13 cellular contexts compared by ENCODE assay signal in genomic region chr18:70291295-70291574, GRCh38. TPM values are rescaled to one million over a fixed set of nuclear protein-coding genes. Genes with fewer than 3 reads are reported as not detected.
DNase-seq lines count a peak whose midpoint lies in the region; ATAC-seq, FAIRE-seq and TF ChIP-seq lines count a peak whose summit lies in the region.
"Had no signal": no experiment of that assay in that cellular context is flagged by ENCODE, and none has a peak within 500 bp of the region (broad histone marks: within the 10 kb centered on the region; RNA-seq: fewer than 3 reads in every experiment).

No MANE protein-coding gene starts in this region.

- no peak for TF ChIP-seq RAD21 in K562 (CRISPR knock-in tag; conservative IDR thresholded peaks at IDR 0.05 in 1 of 2, IDR thresholded peaks at IDR 0.05 in 1 of 2)

- H3K4me1 ChIP-seq in K562 (replicated peaks in 1 of 2; ENCODE audit: control insufficient read depth in 2 of 2, insufficient read depth in 2 of 2, low read length in 2 of 2) = peaks cover 15 to 33% of the 10 kb centered on the region in 2 experiments; a peak in 4 of 5 replicates
- H3K4me1 ChIP-seq in colonic mucosa = peaks cover 19% of the 10 kb centered on the region

- intact Hi-C loops in Calu3 (cut with micrococcal nuclease; ENCODE audit: unreplicated experiment) = loop anchor here (5.0 kb wide), 2 partner anchors 46 to 131 kb away; no protein-coding TSS in a partner anchor
- intact Hi-C loops in K562 (cut with micrococcal nuclease) = loop anchor here (10.0 kb wide), 1 partner anchor 74 kb away; no protein-coding TSS in a partner anchor
- intact Hi-C loops in colonic mucosa (cut with DNase I) = no loop called here

- peak overlapping the region; percentile 81; the same call in 1 of the 2 replicates for H3K4me2 ChIP-seq in K562 (ENCODE audit: insufficient read depth, low read length)

- H3K9me3 Mint-ChIP-seq in Calu3 (ENCODE audit: low read depth, unreplicated experiment) = no peaks in the 10 kb centered on the region
- no peaks in the 10 kb centered on the region for H3K9me3 Mint-ChIP-seq in mesothelial cell of epicardium
- H3K9me3 Mint-ChIP-seq: IgD-negative memory B cell; stimulated activated naive B cell treated with anti-CD40 and anti-IgM and Interleukin-4, amounts not matched to agents 10 μg/mL and 1 μg/mL and 100 μg/mL, for 72 hours had no signal

- H3K36me3 ChIP-seq in K562 (ENCODE audit: control insufficient read depth, insufficient read depth, low read length) (no peaks in the 10 kb centered on the region; the same call in 2 of the 3 replicates), colonic mucosa (no peaks in the 10 kb centered on the region)

- H4K20me1 ChIP-seq in K562 (replicated peaks; ENCODE audit: control insufficient read depth, insufficient read depth, low read length) = peaks cover 8% of the 10 kb centered on the region

- H3K79me2 ChIP-seq in K562 (ENCODE audit: control insufficient read depth, insufficient read depth, low read length) = peaks cover 66% of the 10 kb centered on the region

- no peak for TF ChIP-seq POLR2A in K562 (conservative IDR thresholded peaks at IDR 0.05)

- POLR2A ChIA-PET in AG04449 (lab: Yijun Ruan, JAX) = no interaction called here
- POLR2A ChIA-PET in K562 (lab: Yijun Ruan, JAX) = no interaction called here

- H3K36me3 Mint-ChIP-seq in Calu3 (ENCODE audit: insufficient read depth, unreplicated experiment) = peaks cover 58% of the 10 kb centered on the region
- no peaks in the 10 kb centered on the region for H3K36me3 Mint-ChIP-seq in mesothelial cell of epicardium
- H3K36me3 Mint-ChIP-seq: IgD-negative memory B cell; stimulated activated naive B cell treated with anti-CD40 and anti-IgM and Interleukin-4, amounts not matched to agents 10 μg/mL and 1 μg/mL and 100 μg/mL, for 72 hours had no signal

- H3K4me3 Mint-ChIP-seq in Calu3 (ENCODE audit: low read depth, unreplicated experiment) = peak overlapping the region; percentile 77
- peak overlapping the region; percentile 97 for H3K4me3 Mint-ChIP-seq in mesothelial cell of epicardium

- H3K4me3 ChIP-seq in AG04449 (ENCODE audit: low read depth, low read length) (peak overlapping the region; percentile 21), K562 (no peak overlapping the region; the same call in 1 of the 2 replicates), colonic mucosa (no peak overlapping the region)
- H3K4me3 ChIP-seq: body of pancreas had no signal

- in situ Hi-C loops in K562 (cut with MboI) = no loop called here

- ATAC-seq in K562 = peak; percentile 5; the same call in 2 of the 3 replicates
- no peak for ATAC-seq in GM21825 (IDR thresholded peaks at IDR 0.05; ENCODE audit: unreplicated experiment)
- ATAC-seq: body of pancreas; stimulated activated naive B cell treated with anti-CD40 and anti-IgM and Interleukin-4, amounts not matched to agents 10 μg/mL and 1 μg/mL and 100 μg/mL, for 72 hours had no signal

- H3K9me1 ChIP-seq in K562 (ENCODE audit: control insufficient read depth, insufficient read depth, low read length) = no peaks in the 10 kb centered on the region

- no peak overlapping the region for H2AFZ ChIP-seq in K562 (ENCODE audit: low read depth, low read length)

- H3K27ac Mint-ChIP-seq in Calu3 (ENCODE audit: unreplicated experiment) = peak overlapping the region; percentile 89
- peak overlapping the region; percentile 99 for H3K27ac Mint-ChIP-seq in mesothelial cell of epicardium
- H3K27ac Mint-ChIP-seq: IgD-negative memory B cell; stimulated activated naive B cell treated with anti-CD40 and anti-IgM and Interleukin-4, amounts not matched to agents 10 μg/mL and 1 μg/mL and 100 μg/mL, for 72 hours had no signal

- TF ChIP-seq EP300 in K562 (IDR thresholded peaks at IDR 0.05; ENCODE audit: low read length) = no peak

- TF ChIP-seq CTCF in AG04449 (IDR thresholded peaks at IDR 0.05; ENCODE audit: insufficient read depth, low read length, missing control alignments) (no peak), Calu3 (IDR thresholded peaks at IDR 0.05; ENCODE audit: unreplicated experiment) (no peak), K562 (IDR thresholded peaks at IDR 0.05 in 2 of 3, conservative IDR thresholded peaks at IDR 0.05 in 1 of 3; ENCODE audit: insufficient read depth in 2 of 3, low read depth in 1 of 3, low read length in 3 of 3) (no peak), mesothelial cell of epicardium (IDR thresholded peaks at IDR 0.05; ENCODE audit: unreplicated experiment) (no peak), colonic mucosa (IDR thresholded peaks at IDR 0.05) (no peak)

- no TSS peak for BruUV-seq in Calu3 (replicated peaks; lab: Mats Ljungman, UMichigan)
- BruUV-seq in K562 (replicated peaks; lab: Mats Ljungman, UMichigan) = no TSS peak

- WGBS in K562 (ENCODE audit: insufficient coverage, low coverage, missing lambda C conversion rate) = 17% methylated on average over 2 of the region's 2 CpGs

- H3K9me3 ChIP-seq in K562 (replicated peaks; ENCODE audit: control insufficient read depth, insufficient read depth, low read depth, low read length) (no peaks in the 10 kb centered on the region), colonic mucosa (no peaks in the 10 kb centered on the region)
- H3K9me3 ChIP-seq: body of pancreas had no signal

- H3K4me1 Mint-ChIP-seq in Calu3 (ENCODE audit: low read depth, unreplicated experiment) (peaks cover 76% of the 10 kb centered on the region), mesothelial cell of epicardium (peaks cover 57% of the 10 kb centered on the region)

- CTCF ChIA-PET in AG04449 (lab: Yijun Ruan, JAX) = interaction anchor here (1.4 kb wide), 1 partner anchor 142 kb away, joined by 4 read pairs; no protein-coding TSS in a partner anchor
- CTCF ChIA-PET in Calu3 (lab: Charles Lee) = no interaction called here
- CTCF ChIA-PET in K562 (lab: Yijun Ruan, JAX; ENCODE audit: low intra/inter-chr PET ratio) = no interaction called here

- no peaks in the 10 kb centered on the region for H3K27me3 Mint-ChIP-seq in Calu3 (ENCODE audit: unreplicated experiment)
- no peaks in the 10 kb centered on the region for H3K27me3 Mint-ChIP-seq in mesothelial cell of epicardium (ENCODE audit: low read depth)

- DNase-seq in AG04449 (ENCODE audit: low read depth, low spot score) = no peak
- no peak for DNase-seq in Calu3
- DNase-seq in K562 (ENCODE audit: extremely low read depth in 1 of 4, low spot score in 3 of 4) = peak in 1 of 4 experiments; percentile 24
- DNase-seq in mesothelial cell of epicardium (ENCODE audit: low spot score in 2 of 2, unreplicated experiment in 2 of 2) = no peak
- no peak for DNase-seq in NCI-H1105 (lab: John Stamatoyannopoulos, UW)
- DNase-seq in GDM1 (lab: John Stamatoyannopoulos, UW) = no peak
- no peak for DNase-seq in colonic mucosa
- DNase-seq: body of pancreas; NCI-H2029; stimulated activated CD4-positive, alpha-beta T cell treated with anti-CD3 and anti-CD28 coated beads, Interleukin-1b, Interleukin-23, amount 100 ng/mL, for 48 hours; stimulated activated naive B cell treated with anti-CD40 and anti-IgM and Interleukin-4, amounts not matched to agents 10 μg/mL and 1 μg/mL and 100 μg/mL, for 72 hours had no signal

- FAIRE-seq in K562 (lab: Jason Lieb, UNC) = no peak

- no peak overlapping the region for H3K27ac ChIP-seq in K562 (ENCODE audit: extremely low read depth, low read depth, low read length)
- no peak overlapping the region for H3K27ac ChIP-seq in colonic mucosa

- H3K9ac ChIP-seq in K562 (ENCODE audit: insufficient read depth in 1 of 2, low read depth in 2 of 2, low read length in 2 of 2) = no peak overlapping the region
- peak overlapping the region in 1 of 2 donors; percentile 82 for H3K9ac ChIP-seq in colonic mucosa (ENCODE audit: low read depth in 2 of 2, low read length in 2 of 2)

- no peaks in the 10 kb centered on the region for H3K27me3 ChIP-seq in K562 (ENCODE audit: control insufficient read depth in 2 of 2, insufficient read depth in 2 of 2, low read length in 2 of 2)
- H3K27me3 ChIP-seq in colonic mucosa = no peaks in the 10 kb centered on the region
- H3K27me3 ChIP-seq: body of pancreas had no signal

TF ChIP-seq in K562, 482 proteins besides CTCF, POLR2A, EP300 and RAD21 (continues in another document):
- no peak for TF ChIP-seq WHSC1 (IDR thresholded peaks at IDR 0.05; ENCODE audit: low read length)

RNA-seq across cellular contexts. Expression of gene SOCS6, which starts 2.4 kb away (rescaled TPM):
- total RNA-seq in Calu3 (2022) (26.1 and 33.0 TPM in 2 replicates), K562 (2014; rRNA removed) (3.2 and 3.3 TPM in 2 replicates), K562 (2014; rRNA removed; fragmentation: Illumina TruSeq; extraction: Trizol) (5.7 and 7.2 TPM in 2 replicates), K562 (2015; rRNA removed; fragmentation: Illumina TruSeq; extraction: Trizol) (7.1 and 7.5 TPM in 2 replicates), K562 (2021) (5.8 and 6.6 TPM in 2 replicates), mesothelial cell of epicardium (26.8 to 29.3 TPM (median 27.0 TPM) in 3 replicates), colonic mucosa (10 to 100 TPM; 34.2 to 54.8 TPM)
- 5.4 and 9.7 TPM in 2 replicates for total RNA-seq in K562 (2011; cell fraction: chromatin; rRNA removed; ENCODE audit: low replicate concordance)
- total RNA-seq in K562 (2011; cell fraction: nucleolus; rRNA removed) = 3.0 and 3.8 TPM in 2 replicates
- 3.7 and 4.3 TPM in 2 replicates for total RNA-seq in K562 (2011; cell fraction: nucleoplasm; rRNA removed)
- polyA plus RNA-seq in K562 (2011; rRNA removed) (5.0 and 5.6 TPM in 2 replicates), K562 (2014; fragmentation: Illumina TruSeq; extraction: Trizol) (5.2 and 6.1 TPM in 2 replicates), K562 (2014; fragmentation: Nextera tagmentation; extraction: Ambion mirVana) (1 to 10 TPM; 2.5 to 3.4 TPM), K562 (2014; rRNA removed) (3.4 and 3.9 TPM in 2 replicates)
- polyA plus RNA-seq in K562 (2011; cell fraction: cytosol; rRNA removed) = 3.5 and 4.0 TPM in 2 replicates
- polyA plus RNA-seq in K562 (2011; cell fraction: nucleus; rRNA removed) = 3.0 and 4.3 TPM in 2 replicates
- polyA plus RNA-seq in K562 (2012) = 3.9 and 4.4 TPM in 2 replicates
- polyA minus RNA-seq in K562 (2011; rRNA and poly(A)+ RNA removed) = 11.2 and 14.2 TPM in 2 replicates
- polyA minus RNA-seq in K562 (2011; cell fraction: cytosol; rRNA and poly(A)+ RNA removed) = 5.0 and 8.2 TPM in 2 replicates
- polyA minus RNA-seq in K562 (2011; cell fraction: nucleus; rRNA and poly(A)+ RNA removed) = 3.6 and 8.1 TPM in 2 replicates
